22 cellular contexts compared by ENCODE assay signal in the genomic region with DNA sequence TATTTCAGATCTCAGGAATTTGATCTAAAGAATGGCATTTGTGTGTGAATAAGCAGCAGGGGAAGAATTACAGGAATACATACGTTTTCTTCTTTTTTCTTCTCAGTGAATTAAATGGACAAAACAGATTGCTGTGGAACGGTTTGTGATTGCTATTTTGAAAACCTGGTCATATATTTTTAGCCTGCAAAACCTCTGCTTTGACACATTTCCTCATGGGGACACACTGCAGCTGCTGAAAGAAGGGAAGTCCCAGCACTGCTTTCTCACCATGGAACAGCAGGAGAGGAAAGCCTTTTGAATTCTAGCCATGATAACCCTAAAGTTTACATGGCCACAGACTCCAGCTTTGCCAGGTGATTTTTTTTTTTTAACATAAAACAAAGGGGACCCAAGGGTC.
DNase-seq lines count a peak whose midpoint lies in the region; ATAC-seq, FAIRE-seq and TF ChIP-seq lines count a peak whose summit lies in the region.
"Had no signal": no experiment of that assay in that cellular context is flagged by ENCODE, and none has a peak within 500 bp of the region (broad histone marks: within the 10 kb centered on the region; RNA-seq: fewer than 3 reads in every experiment).

No MANE protein-coding gene starts in this region.

- H3K4me3 Mint-ChIP-seq in nephron, result peak overlapping the region in 2 of 3 experiments; percentile 18 to 54
- H3K4me3 Mint-ChIP-seq in CD4-positive, alpha-beta memory T cell, result no peak overlapping the region
- no peak overlapping the region for H3K4me3 Mint-ChIP-seq in activated CD4-positive, alpha-beta T cell treated with anti-CD3 and anti-CD28 coated beads, Interleukin-2, amount 10 ng/mL, durations not matched to agents 24 days and 14 days
- H3K4me3 Mint-ChIP-seq: activated CD8-positive, alpha-beta memory T cell treated with anti-CD3 and anti-CD28 coated beads, Interleukin-2, amount 10 ng/mL, durations not matched to agents 7 days and 5 days; T-helper 2 cell treated with Interferon-gamma antibody and Interleukin-4, amounts not matched to agents 5 μg/mL and 100 μg/mL, for 36 hours had no signal

- H3K27me3 Mint-ChIP-seq in nephron (ENCODE audit: low read depth), result no peaks in the 10 kb centered on the region
- H3K27me3 Mint-ChIP-seq in CD4-positive, alpha-beta memory T cell, result no peaks in the 10 kb centered on the region
- no peaks in the 10 kb centered on the region for H3K27me3 Mint-ChIP-seq in activated CD4-positive, alpha-beta T cell treated with anti-CD3 and anti-CD28 coated beads, Interleukin-2, amount 10 ng/mL, durations not matched to agents 24 days and 14 days
- H3K27me3 Mint-ChIP-seq: activated CD8-positive, alpha-beta memory T cell treated with anti-CD3 and anti-CD28 coated beads, Interleukin-2, amount 10 ng/mL, durations not matched to agents 7 days and 5 days had no signal

- POLR2A ChIA-PET in CD4-positive, alpha-beta memory T cell (lab: Charles Lee; ENCODE audit: partially characterized antibody), result no interaction called here

- FAIRE-seq in frontal cortex (lab: Jason Lieb, UNC), result no peak

- H3K9me3 ChIP-seq in esophagus muscularis mucosa (peaks cover 0 to 9% (median 4%) of the 10 kb centered on the region in 4 donors), prostate gland (no peaks in the 10 kb centered on the region)
- H3K9me3 ChIP-seq in CD4-positive, alpha-beta memory T cell (ENCODE audit: control insufficient read depth in 1 of 2, low read length in 2 of 2), result no peaks in the 10 kb centered on the region
- H3K9me3 ChIP-seq: SJSA1 had no signal

- no peak for TF ChIP-seq POLR2A in esophagus muscularis mucosa (IDR thresholded peaks at IDR 0.05; ENCODE audit: low read depth)
- no peak for TF ChIP-seq POLR2A in prostate gland (IDR thresholded peaks at IDR 0.05)

- peak; percentile 40 to 42 for DNase-seq in Kasumi-1 (lab: John Stamatoyannopoulos, UW)
- DNase-seq in esophagus muscularis mucosa (ENCODE audit: extremely low spot score), result no peak
- DNase-seq in CD4-positive, alpha-beta memory T cell, result no peak
- DNase-seq in frontal cortex (ENCODE audit: low spot score in 2 of 2), result no peak
- DNase-seq in prostate gland (ENCODE audit: low spot score), result no peak
- no peak for DNase-seq in activated CD4-positive, alpha-beta T cell treated with anti-CD3 and anti-CD28 coated beads, Interleukin-2, amount 10 ng/mL, durations not matched to agents 24 days and 14 days
- DNase-seq: activated CD4-positive, CD25-positive, alpha-beta regulatory T cell treated with anti-CD3 and anti-CD28 coated beads, Interleukin-2, amount 50 U/mL, for 72 hours; activated CD8-positive, alpha-beta memory T cell treated with anti-CD3 and anti-CD28 coated beads, Interleukin-2, amount 10 ng/mL, durations not matched to agents 7 days and 5 days; activated gamma-delta T cell; amniotic stem cell; cerebellar nuclear complex; effector CD8-positive, alpha-beta T cell; hypothalamus; NCI-H187; NCI-H446 treated with DMSO at 0.1 percent for 48 hours; PC-3 had no signal

- WGBS in esophagus muscularis mucosa, result 8% methylated on average over 2 of the region's 2 CpGs
- 20% methylated on average over 2 of the region's 2 CpGs for WGBS in prostate gland

- peak overlapping the region; percentile 89 to 94 (median 94) for H3K27ac Mint-ChIP-seq in nephron
- H3K27ac Mint-ChIP-seq in CD4-positive, alpha-beta memory T cell, result no peak overlapping the region
- H3K27ac Mint-ChIP-seq in activated CD4-positive, alpha-beta T cell treated with anti-CD3 and anti-CD28 coated beads, Interleukin-2, amount 10 ng/mL, durations not matched to agents 24 days and 14 days, result no peak overlapping the region
- H3K27ac Mint-ChIP-seq: activated CD8-positive, alpha-beta memory T cell treated with anti-CD3 and anti-CD28 coated beads, Interleukin-2, amount 10 ng/mL, durations not matched to agents 7 days and 5 days; T-helper 2 cell treated with Interferon-gamma antibody and Interleukin-4, amounts not matched to agents 5 μg/mL and 100 μg/mL, for 36 hours had no signal

- ATAC-seq in GM18511 (IDR thresholded peaks at IDR 0.05; ENCODE audit: unreplicated experiment), result peak; percentile 42
- ATAC-seq: activated CD8-positive, alpha-beta memory T cell treated with anti-CD3 and anti-CD28 coated beads, Interleukin-2, amount 10 ng/mL, durations not matched to agents 7 days and 5 days; PC-3 had no signal

- H3K27ac ChIP-seq in esophagus muscularis mucosa (replicated peaks in 1 of 4) (peak overlapping the region; percentile 21 to 64 (median 43)), prostate gland (no peak overlapping the region)
- H3K27ac ChIP-seq in CD4-positive, alpha-beta memory T cell (ENCODE audit: low read depth, low read length), result no peak overlapping the region
- H3K27ac ChIP-seq: parathyroid adenoma, SJSA1 had no signal

- peaks cover 10% of the 10 kb centered on the region for H3K9me3 Mint-ChIP-seq in nephron
- H3K9me3 Mint-ChIP-seq in CD4-positive, alpha-beta memory T cell, result peaks cover 0 to 10% (median 4%) of the 10 kb centered on the region in 8 donors
- peaks cover 5% of the 10 kb centered on the region for H3K9me3 Mint-ChIP-seq in activated CD4-positive, alpha-beta T cell treated with anti-CD3 and anti-CD28 coated beads, Interleukin-2, amount 10 ng/mL, durations not matched to agents 24 days and 14 days

- CTCF ChIA-PET in CD4-positive, alpha-beta memory T cell (lab: Charles Lee; ENCODE audit: partially characterized antibody), result no interaction called here

- H3K36me3 ChIP-seq in esophagus muscularis mucosa (no peaks in the 10 kb centered on the region), prostate gland (no peaks in the 10 kb centered on the region)
- no peaks in the 10 kb centered on the region for H3K36me3 ChIP-seq in CD4-positive, alpha-beta memory T cell (ENCODE audit: insufficient read depth, low read length)
- H3K36me3 ChIP-seq: SJSA1 had no signal

- no peak for TF ChIP-seq CTCF in esophagus muscularis mucosa (IDR thresholded peaks at IDR 0.05)
- TF ChIP-seq CTCF in nephron (IDR thresholded peaks at IDR 0.05; ENCODE audit: unreplicated experiment in 3 of 3), result no peak
- TF ChIP-seq CTCF in prostate gland (IDR thresholded peaks at IDR 0.05), result no peak

- intact Hi-C loops in esophagus muscularis mucosa (cut with DNase I) (no loop called here), prostate gland (cut with DNase I) (no loop called here)
- intact Hi-C loops in CD4-positive, alpha-beta memory T cell (cut with micrococcal nuclease), result no loop called here
- intact Hi-C loops in activated CD4-positive, alpha-beta T cell treated with anti-CD3 and anti-CD28 coated beads, Interleukin-2, amount 10 ng/mL, durations not matched to agents 24 days and 14 days (cut with micrococcal nuclease), result no loop called here

- peaks cover 44% of the 10 kb centered on the region for H3K4me1 Mint-ChIP-seq in nephron
- H3K4me1 Mint-ChIP-seq in CD4-positive, alpha-beta memory T cell, result no peaks in the 10 kb centered on the region
- H3K4me1 Mint-ChIP-seq in activated CD4-positive, alpha-beta T cell treated with anti-CD3 and anti-CD28 coated beads, Interleukin-2, amount 10 ng/mL, durations not matched to agents 24 days and 14 days, result no peaks in the 10 kb centered on the region
- H3K4me1 Mint-ChIP-seq: activated CD8-positive, alpha-beta memory T cell treated with anti-CD3 and anti-CD28 coated beads, Interleukin-2, amount 10 ng/mL, durations not matched to agents 7 days and 5 days had no signal

- H3K27me3 ChIP-seq in esophagus muscularis mucosa, result no peaks in the 10 kb centered on the region
- no peaks in the 10 kb centered on the region for H3K27me3 ChIP-seq in CD4-positive, alpha-beta memory T cell (ENCODE audit: insufficient read depth, low read length)
- H3K27me3 ChIP-seq in prostate gland (replicated peaks; ENCODE audit: insufficient read depth), result no peaks in the 10 kb centered on the region
- H3K27me3 ChIP-seq: SJSA1 had no signal

- no peaks in the 10 kb centered on the region for H3K36me3 Mint-ChIP-seq in nephron (ENCODE audit: low read depth)
- H3K36me3 Mint-ChIP-seq in CD4-positive, alpha-beta memory T cell, result no peaks in the 10 kb centered on the region
- no peaks in the 10 kb centered on the region for H3K36me3 Mint-ChIP-seq in activated CD4-positive, alpha-beta T cell treated with anti-CD3 and anti-CD28 coated beads, Interleukin-2, amount 10 ng/mL, durations not matched to agents 24 days and 14 days (ENCODE audit: low read depth)
- H3K36me3 Mint-ChIP-seq: activated CD8-positive, alpha-beta memory T cell treated with anti-CD3 and anti-CD28 coated beads, Interleukin-2, amount 10 ng/mL, durations not matched to agents 7 days and 5 days had no signal

- H3K4me3 ChIP-seq in esophagus muscularis mucosa, result no peak overlapping the region
- H3K4me3 ChIP-seq in CD4-positive, alpha-beta memory T cell (ENCODE audit: low read length in 2 of 2), result no peak overlapping the region
- H3K4me3 ChIP-seq in prostate gland, result no peak overlapping the region
- H3K4me3 ChIP-seq: SJSA1, smooth muscle cell had no signal

- peaks cover 28 to 46% (median 41%) of the 10 kb centered on the region in 4 donors for H3K4me1 ChIP-seq in esophagus muscularis mucosa
- H3K4me1 ChIP-seq in CD4-positive, alpha-beta memory T cell (ENCODE audit: insufficient read depth, low read length), result no peaks in the 10 kb centered on the region
- no peaks in the 10 kb centered on the region for H3K4me1 ChIP-seq in prostate gland (replicated peaks)
- H3K4me1 ChIP-seq: parathyroid adenoma, SJSA1 had no signal

- no peak for TF ChIP-seq EP300 in esophagus muscularis mucosa (IDR thresholded peaks at IDR 0.05)

Comparison
In these comparisons a context has a peak if more than half of its experiments do, and no peak if none do; other contexts are left out.
1. DNase-seq: peak in Kasumi-1 (2 of 2); none in esophagus muscularis mucosa (single experiment), CD4-positive, alpha-beta memory T cell (0 of 5), frontal cortex (0 of 2), prostate gland (single experiment) and activated CD4-positive, alpha-beta T cell treated with anti-CD3 and anti-CD28 coated beads, Interleukin-2, amount 10 ng/mL, durations not matched to agents 24 days and 14 days (single experiment).
2. H3K27ac ChIP-seq: peak in esophagus muscularis mucosa (4 of 4); none in CD4-positive, alpha-beta memory T cell (single experiment) and prostate gland (0 of 2).
3. H3K27ac Mint-ChIP-seq: peak in nephron (3 of 3); none in CD4-positive, alpha-beta memory T cell (0 of 7) and activated CD4-positive, alpha-beta T cell treated with anti-CD3 and anti-CD28 coated beads, Interleukin-2, amount 10 ng/mL, durations not matched to agents 24 days and 14 days (single experiment).
4. H3K4me3 Mint-ChIP-seq: peak in nephron (2 of 3); none in CD4-positive, alpha-beta memory T cell (0 of 8) and activated CD4-positive, alpha-beta T cell treated with anti-CD3 and anti-CD28 coated beads, Interleukin-2, amount 10 ng/mL, durations not matched to agents 24 days and 14 days (single experiment).